In the genomic region with DNA sequence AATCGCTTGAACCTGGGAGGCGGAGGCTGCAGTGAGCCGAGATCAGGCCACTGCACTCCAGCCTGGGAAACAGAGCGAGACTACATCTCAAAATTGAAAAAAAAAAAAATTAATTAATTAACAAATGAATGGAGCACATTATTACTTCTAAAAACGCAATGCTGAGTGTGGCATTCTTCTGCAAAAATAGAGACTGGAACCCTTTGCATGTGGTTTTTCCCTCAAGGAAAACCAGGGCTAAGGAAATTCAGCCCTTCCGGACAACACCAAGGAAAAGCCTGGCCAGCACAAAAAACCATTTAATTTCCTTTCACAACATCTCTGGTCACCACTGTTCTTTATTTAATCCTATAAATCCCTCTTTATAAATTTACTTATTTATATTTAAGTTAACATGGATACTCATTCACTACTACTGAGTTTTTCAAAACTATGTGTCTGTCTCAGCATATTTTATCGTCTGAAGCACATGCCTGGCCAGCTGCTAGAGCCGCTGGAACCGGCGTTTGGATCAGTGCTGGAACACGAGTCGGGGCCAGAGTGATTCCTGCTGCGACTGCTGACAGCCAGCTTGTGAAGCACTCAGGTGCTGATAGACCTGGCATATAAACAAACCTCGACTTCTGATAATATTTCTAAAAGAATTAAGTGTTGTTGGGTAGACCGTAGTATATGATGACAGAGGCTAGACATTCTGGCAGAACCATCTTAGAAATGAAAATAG, we compare ENCODE assay signal across 27 cellular contexts.
"Had no signal": no experiment of that assay in that cellular context is flagged by ENCODE, and none has a peak within 500 bp of the region (broad histone marks: within the 10 kb centered on the region; RNA-seq: fewer than 3 reads in every experiment).

No MANE protein-coding gene starts in this region.

- H3K27me3 ChIP-seq: brain microvascular endothelial cell, MG63 had no signal

- DNase-seq: activated CD4-positive, alpha-beta memory T cell treated with anti-CD3 and anti-CD28 coated beads, Interleukin-2, amount 10 ng/mL, durations not matched to agents 7 days and 5 days; activated CD4-positive, alpha-beta T cell treated with anti-CD3 and anti-CD28 coated beads for 36 hours; activated CD4-positive, alpha-beta T cell treated with anti-CD3 and anti-CD28 coated beads, Interleukin-2, amount 50 U/mL, for 1 hour; activated CD8-positive, alpha-beta memory T cell treated with anti-CD3 and anti-CD28 coated beads, Interleukin-2, amount 50 U/mL, for 4 hours; activated gamma-delta T cell treated with Interleukin-2 at 50 U/mL for 16 hours; activated naive CD4-positive, alpha-beta T cell treated with anti-CD3 and anti-CD28 coated beads, Interleukin-2, amount 10 ng/mL, durations not matched to agents 7 days and 5 days; activated naive CD8-positive, alpha-beta T cell treated with anti-CD3 and anti-CD28 coated beads for 36 hours; activated T-cell treated with anti-CD3 and anti-CD28 coated beads, Interleukin-2, amount 50 U/mL, for 72 hours; brain microvascular endothelial cell; central memory CD4-positive, alpha-beta T cell; MG63; MV-4-11; NCI-H1092 treated with DMSO at 0.1 percent for 48 hours; NCI-H1417 treated with DMSO at 0.1 percent for 48 hours; NCI-H1694; NCI-H2029; NCI-H2107; NCI-H2171 treated with DMSO at 0.1 percent for 48 hours; NCI-H226; NCI-H510A; NCI-H526 treated with DMSO at 0.1 percent for 48 hours; NCI-H82; SHP77 treated with DMSO at 0.1 percent for 48 hours; T-helper 1 cell had no signal

- H3K4me3 ChIP-seq: MG63 had no signal

- ATAC-seq: activated CD4-positive, alpha-beta T cell treated with anti-CD3 and anti-CD28 coated beads for 36 hours; activated T-cell treated with anti-CD3 and anti-CD28 coated beads, Interleukin-2, amount 50 U/mL, for 72 hours; Panc1 had no signal

- H3K27ac ChIP-seq: brain microvascular endothelial cell, RWPE1, VCaP had no signal

- H3K36me3 ChIP-seq: brain microvascular endothelial cell, MG63 had no signal

- H3K9me3 ChIP-seq: MG63 had no signal
